25 cellular contexts compared by ENCODE assay signal in genomic region chr18:3183103-3183717, GRCh38. TPM values are rescaled to one million over a fixed set of nuclear protein-coding genes. Genes with fewer than 3 reads are reported as not detected.
DNase-seq lines count a peak whose midpoint lies in the region; ATAC-seq and TF ChIP-seq lines count a peak whose summit lies in the region.
"Had no signal": no experiment of that assay in that cellular context is flagged by ENCODE, and none has a peak within 500 bp of the region (broad histone marks: within the 10 kb centered on the region; RNA-seq: fewer than 3 reads in every experiment).

No MANE protein-coding gene starts in this region.

- H2BK120ac ChIP-seq in mesendoderm (ENCODE audit: low read depth, low read length) = no peak overlapping the region

- DNase-seq in Right ventricle myocardium superior (no peak), right atrium auricular region (ENCODE audit: low spot score) (no peak), heart right ventricle (peak in 1 of 2 donors; percentile 42), mesendoderm (peak; percentile 9), GF-D8 (lab: John Stamatoyannopoulos, UW) (no peak)
- DNase-seq: AML-193; C1 segment of cervical spinal cord; Calu3; CD8-positive, alpha-beta T cell; DMS153; GDM1; H9; HFFc6; IMR-90; NCI-H1105; NCI-H146; NCI-H2029; NCI-H2227 treated with DMSO at 0.1 percent for 48 hours; NCI-H510A; NCI-H748 treated with DMSO at 0.1 percent for 48 hours; SJCRH30 had no signal

- no peak overlapping the region for H2AK5ac ChIP-seq in mesendoderm (ENCODE audit: low read length)

- H4K8ac ChIP-seq in mesendoderm (ENCODE audit: low read depth, low read length) = no peak overlapping the region

- H3K27ac ChIP-seq in right atrium auricular region (no peak overlapping the region), heart right ventricle (peak overlapping the region in 5 of 10 donors; percentile 1 to 59 (median 35)), mesendoderm (ENCODE audit: low read depth, low read length) (no peak overlapping the region)
- H3K27ac ChIP-seq: SJCRH30 had no signal

- H3K36me3 ChIP-seq in right atrium auricular region (peaks cover 66% of the 10 kb centered on the region), heart right ventricle (peaks cover 0 to 62% (median 0%) of the 10 kb centered on the region in 9 donors), mesendoderm (ENCODE audit: control insufficient read depth, insufficient read depth, low read length) (no peaks in the 10 kb centered on the region)
- H3K36me3 ChIP-seq: SJCRH30 had no signal

- peak; percentile 42 for ATAC-seq in Right ventricle myocardium superior (ENCODE audit: poor library complexity)
- ATAC-seq in heart right ventricle = peak in 6 of 8 donors; percentile 49 to 78 (median 58)
- no peak for ATAC-seq in GM18517 (IDR thresholded peaks at IDR 0.05; ENCODE audit: unreplicated experiment)
- no peak for ATAC-seq in HG03280 (IDR thresholded peaks at IDR 0.05; ENCODE audit: unreplicated experiment)
- ATAC-seq: CD8-positive, alpha-beta T cell; Panc1 had no signal

- TF ChIP-seq CTCF in right atrium auricular region (IDR thresholded peaks at IDR 0.05) (no peak), heart right ventricle (IDR thresholded peaks at IDR 0.05) (no peak)

- H3K9me3 ChIP-seq in right atrium auricular region (no peaks in the 10 kb centered on the region), heart right ventricle (no peaks in the 10 kb centered on the region)
- H3K9me3 ChIP-seq: SJCRH30 had no signal

- WGBS in heart right ventricle, 2 donors = 79 to 85% methylated on average over 15 of the region's 15 CpGs
- no CpG with 5 or more reads among the region's 15 CpGs for WGBS in mesendoderm (ENCODE audit: extremely low coverage, insufficient coverage, low lambda C conversion rate)

- H4K5ac ChIP-seq in mesendoderm (ENCODE audit: low read length) = no peak overlapping the region

- H3K4ac ChIP-seq in mesendoderm (ENCODE audit: low read depth, low read length) = no peak overlapping the region

- H3K56ac ChIP-seq in mesendoderm (ENCODE audit: low read length) = no peak overlapping the region

- H3K79me1 ChIP-seq in mesendoderm (ENCODE audit: low read length) = no peaks in the 10 kb centered on the region

- H3K4me1 ChIP-seq in right atrium auricular region (peaks cover 0 to 27% of the 10 kb centered on the region in 2 donors), heart right ventricle (peaks cover 2 to 80% (median 24%) of the 10 kb centered on the region in 9 donors), mesendoderm (ENCODE audit: control insufficient read depth, low read depth, low read length) (peaks cover 3% of the 10 kb centered on the region)

- H3K79me2 ChIP-seq in mesendoderm (ENCODE audit: control insufficient read depth, insufficient read depth, low read length) = no peaks in the 10 kb centered on the region

- H3K27me3 ChIP-seq in right atrium auricular region (no peaks in the 10 kb centered on the region), heart right ventricle (no peaks in the 10 kb centered on the region), mesendoderm (ENCODE audit: insufficient read depth, low read length, poor library complexity) (no peaks in the 10 kb centered on the region)
- H3K27me3 ChIP-seq: SJCRH30 had no signal

- H3K18ac ChIP-seq in mesendoderm (ENCODE audit: low read length) = no peak overlapping the region

- no peak overlapping the region for H2BK5ac ChIP-seq in mesendoderm (ENCODE audit: low read length)

- no peak overlapping the region for H3K9ac ChIP-seq in mesendoderm (ENCODE audit: low read length)

- intact Hi-C loops in Right ventricle myocardium superior (cut with DNase I) = loop anchor here (10.0 kb wide), 1 partner anchor 68 kb away; no protein-coding TSS in a partner anchor
- intact Hi-C loops in heart right ventricle (cut with DNase I) = loop anchor here in 5 of 10 donors (5.0 to 10.0 kb wide), 4 partner anchors 39 to 64 kb away; partner anchors contain the start of gene MYL12A (in 3 of the 5)

- H3K4me2 ChIP-seq in mesendoderm (ENCODE audit: low read length) = no peak overlapping the region

- no peak overlapping the region for H3K4me3 ChIP-seq in right atrium auricular region
- no peak overlapping the region for H3K4me3 ChIP-seq in heart right ventricle
- no peak overlapping the region for H3K4me3 ChIP-seq in mesendoderm (ENCODE audit: low read length)
- H3K4me3 ChIP-seq: SJCRH30 had no signal

- H2BK15ac ChIP-seq in mesendoderm (replicated peaks; ENCODE audit: low read depth) = no peak overlapping the region

- no peak overlapping the region for H3K23ac ChIP-seq in mesendoderm (ENCODE audit: low read length)

RNA-seq across cellular contexts. Expression of gene MYOM1, which starts 36.6 kb away (rescaled TPM):
- total RNA-seq in Right ventricle myocardium superior (608 TPM), right atrium auricular region (100 to 1,000 TPM; 357 to 410 TPM), heart right ventricle (1,000 to 10,000 TPM in 4 of 10 donors, 100 to 1,000 TPM in 6; 514 to 1,558 (median 939) TPM)
- polyA plus RNA-seq in heart right ventricle = 100 to 1,000 TPM in 1 of 2 donors, 10 to 100 TPM in 1; 94.4 to 174 TPM
- polyA plus RNA-seq in mesendoderm (2013, experiment 1 of 2) = 0.29 TPM
- 0.20 TPM for polyA plus RNA-seq in mesendoderm (2013, experiment 2 of 2)
- total RNA-seq: A172 had no signal

Comparison
In these comparisons a context has a peak if more than half of its experiments do, and no peak if none do; other contexts are left out.
1. ATAC-seq: peak in Right ventricle myocardium superior (single experiment) and heart right ventricle (6 of 8); none in GM18517 (single experiment) and HG03280 (single experiment).